Comparison of ENCODE assay signal across 9 cellular contexts in genomic region chr22:29030618-29031235, GRCh38. TPM values are rescaled to one million over a fixed set of nuclear protein-coding genes. Genes with fewer than 3 reads are reported as not detected.
DNase-seq lines count a peak whose midpoint lies in the region; ATAC-seq, FAIRE-seq and TF ChIP-seq lines count a peak whose summit lies in the region.
"Had no signal": no experiment of that assay in that cellular context is flagged by ENCODE, and none has a peak within 500 bp of the region (broad histone marks: within the 10 kb centered on the region; RNA-seq: fewer than 3 reads in every experiment).

No MANE protein-coding gene starts in this region.

- no peak for FAIRE-seq in HTR-8/SVneo (lab: Jason Lieb, UNC)

- TF ChIP-seq POLR2A in adrenal gland (IDR thresholded peaks at IDR 0.05), result peak in 1 of 2 donors; percentile 58

- peaks cover 30 to 34% of the 10 kb centered on the region in 2 donors for H3K4me1 ChIP-seq in adrenal gland (replicated peaks in 1 of 2)

- no peaks in the 10 kb centered on the region for H3K9me3 Mint-ChIP-seq in osteocyte (ENCODE audit: unreplicated experiment)

- peak overlapping the region; percentile 85 to 99 (median 95) for H3K27ac ChIP-seq in adrenal gland
- H3K27ac ChIP-seq: neutrophil had no signal

- H3K9me3 ChIP-seq in adrenal gland (replicated peaks in 1 of 3), result no peaks in the 10 kb centered on the region
- H3K9me3 ChIP-seq: neutrophil had no signal

- no peaks in the 10 kb centered on the region for H3K27me3 Mint-ChIP-seq in osteocyte (ENCODE audit: unreplicated experiment)

- 3 to 10% (median 5%) methylated on average over 8 to 33 of the region's 33 CpGs for WGBS in adrenal gland, 4 donors

- H3K4me3 Mint-ChIP-seq in osteocyte (ENCODE audit: unreplicated experiment), result peak overlapping the region; percentile 64

- H3K4me3 ChIP-seq in AG09309 (ENCODE audit: control insufficient read depth, low read depth, low read length) (peak overlapping the region; percentile 50), adrenal gland (peak overlapping the region in 2 of 4 donors; percentile 34 to 59)

- no peaks in the 10 kb centered on the region for H3K36me3 Mint-ChIP-seq in osteocyte (ENCODE audit: unreplicated experiment)

- no peaks in the 10 kb centered on the region for H3K36me3 ChIP-seq in adrenal gland (replicated peaks in 1 of 2)
- H3K36me3 ChIP-seq: neutrophil had no signal

- TF ChIP-seq CTCF in AG09309 (IDR thresholded peaks at IDR 0.05; ENCODE audit: control insufficient read depth, insufficient read depth, low read depth, low read length, missing control alignments) (no peak), adrenal gland (IDR thresholded peaks at IDR 0.05) (peak in 1 of 6 experiments; percentile 2), osteocyte (IDR thresholded peaks at IDR 0.05) (no peak)

- H3K4me1 Mint-ChIP-seq in osteocyte (ENCODE audit: unreplicated experiment), result peaks cover 34% of the 10 kb centered on the region

- no peak for ATAC-seq in activated CD4-positive, CD25-positive, alpha-beta regulatory T cell treated with anti-CD3 and anti-CD28 coated beads, Interleukin-2, amount 50 U/mL, for 24 hours
- ATAC-seq in HG03039 (IDR thresholded peaks at IDR 0.05; ENCODE audit: unreplicated experiment) (no peak), HG02642 (IDR thresholded peaks at IDR 0.05; ENCODE audit: poor library complexity, unreplicated experiment) (no peak)

- intact Hi-C loops in adrenal gland (cut with DNase I) (loop anchor here in 1 of 2 donors (10.0 kb wide), 1 partner anchor 116 kb away; no protein-coding TSS in a partner anchor), cardiac septum (cut with DNase I) (loop anchor here (10.0 kb wide), 1 partner anchor 146 kb away; the partner anchor contains the start of gene ZNRF3)

- peak overlapping the region; percentile 94 for H3K27ac Mint-ChIP-seq in osteocyte (ENCODE audit: unreplicated experiment)

- DNase-seq in AG09309 (ENCODE audit: low read depth) (peak; percentile 14), HTR-8/SVneo (ENCODE audit: insufficient read length, low spot score) (peak; percentile 73), adrenal gland (peak; percentile 93 to 96 (median 95)), cardiac septum (ENCODE audit: low spot score) (peak; percentile 86), osteocyte (ENCODE audit: extremely low spot score, unreplicated experiment) (no peak)

- no peaks in the 10 kb centered on the region for H3K27me3 ChIP-seq in adrenal gland

RNA-seq across cellular contexts. Expression of gene C22orf31, which starts 30.9 kb away (rescaled TPM):
- total RNA-seq in adrenal gland (under 1 TPM in 1 of 8 donors, not detected in 7; 0.43 TPM), cardiac septum (not detected), osteocyte (not detected in 2 replicates)
- polyA plus RNA-seq in adrenal gland, result 1 to 10 TPM in 2 of 3 donors, not detected in 1; 1.4 to 1.9 TPM

RNA-seq across cellular contexts. Expression of gene KREMEN1, which starts 42.1 kb away (rescaled TPM):
- total RNA-seq in adrenal gland, result 10 to 100 TPM; 19.8 to 58.7 (median 41.1) TPM
- polyA plus RNA-seq in adrenal gland, result 10 to 100 TPM in 2 of 3 donors, 1 to 10 TPM in 1; 9.3 to 20.2 (median 19.9) TPM
- 52.1 TPM for total RNA-seq in cardiac septum
- 2.9 and 5.4 TPM in 2 replicates for total RNA-seq in osteocyte
